Comparison of ENCODE assay signal across 8 cellular contexts in genomic region chr4:105145059-105145912, GRCh38. TPM values are rescaled to one million over a fixed set of nuclear protein-coding genes. Genes with fewer than 3 reads are reported as not detected.
DNase-seq lines count a peak whose midpoint lies in the region; ATAC-seq and TF ChIP-seq lines count a peak whose summit lies in the region.

No MANE protein-coding gene starts in this region.

- no peaks in the 10 kb centered on the region for H3K9me3 ChIP-seq in BE2C
- H3K9me3 ChIP-seq in OCI-LY3 (ENCODE audit: insufficient read depth, low read length) = no peaks in the 10 kb centered on the region
- H3K9me3 ChIP-seq in effector memory CD4-positive, alpha-beta T cell (ENCODE audit: control insufficient read depth, low read length) = no peaks in the 10 kb centered on the region
- H3K9me3 ChIP-seq in mucosa of descending colon = no peaks in the 10 kb centered on the region

- no peak for DNase-seq in BE2C
- DNase-seq in GM20000 (ENCODE audit: low spot score) = peak; percentile 34
- DNase-seq in effector memory CD4-positive, alpha-beta T cell = no peak
- no peak for DNase-seq in mucosa of descending colon
- no peak for DNase-seq in stimulated activated naive CD4-positive, alpha-beta T cell treated with Interleukin-2 at 50 U/mL for 16 hours (lab: John Stamatoyannopoulos, UW)

- peak overlapping the region; percentile 80 for H2AFZ ChIP-seq in OCI-LY3 (ENCODE audit: low read depth, low read length)

- H3K79me2 ChIP-seq in OCI-LY3 (ENCODE audit: low read length) = peaks cover 34% of the 10 kb centered on the region

- H3K4me3 Mint-ChIP-seq in nephron = peak overlapping the region; percentile 97 to 99 (median 98)

- H3K36me3 Mint-ChIP-seq in nephron (ENCODE audit: low read depth) = no peaks in the 10 kb centered on the region

- TF ChIP-seq CTCF in BE2C (IDR thresholded peaks at IDR 0.05; ENCODE audit: low read depth, low read length) (no peak), GM20000 (IDR thresholded peaks at IDR 0.05; ENCODE audit: extremely low read depth, missing control alignments) (no peak), OCI-LY3 (IDR thresholded peaks at IDR 0.05; ENCODE audit: low read depth, low read length) (no peak), nephron (IDR thresholded peaks at IDR 0.05; ENCODE audit: unreplicated experiment in 3 of 3) (no peak), mucosa of descending colon (IDR thresholded peaks at IDR 0.05) (no peak)

- intact Hi-C loops in mucosa of descending colon (cut with DNase I, micrococcal nuclease) = loop anchor here in 1 of 2 donors (5.0 kb wide), 1 partner anchor 327 kb away; the partner anchor contains the start of gene PPA2

- peak overlapping the region; percentile 99 for H3K4me3 ChIP-seq in BE2C (ENCODE audit: low read depth, low read length)
- peak overlapping the region; percentile 87 for H3K4me3 ChIP-seq in OCI-LY3 (ENCODE audit: low read length)
- H3K4me3 ChIP-seq in effector memory CD4-positive, alpha-beta T cell (ENCODE audit: insufficient read depth, low read depth, low read length, poor library complexity, severe bottlenecking) = peak overlapping the region; percentile 87
- H3K4me3 ChIP-seq in mucosa of descending colon = no peak overlapping the region

- peak overlapping the region; percentile 98 for H3K9ac ChIP-seq in OCI-LY3 (ENCODE audit: low read length)

- no peaks in the 10 kb centered on the region for H3K9me3 Mint-ChIP-seq in nephron

- peaks cover 21% of the 10 kb centered on the region for H3K4me1 Mint-ChIP-seq in nephron

- H3K27me3 Mint-ChIP-seq in nephron (ENCODE audit: low read depth) = peaks cover 8% of the 10 kb centered on the region

- H4K20me1 ChIP-seq in OCI-LY3 (ENCODE audit: insufficient read depth, low read length) = peaks cover 9% of the 10 kb centered on the region

- ATAC-seq in mucosa of descending colon (no peak), GM18517 (IDR thresholded peaks at IDR 0.05; ENCODE audit: unreplicated experiment) (no peak)

- peak overlapping the region; percentile 64 for H3K27ac ChIP-seq in OCI-LY3 (ENCODE audit: low read length)
- peak overlapping the region; percentile 81 for H3K27ac ChIP-seq in effector memory CD4-positive, alpha-beta T cell (ENCODE audit: insufficient read depth, low read length, poor library complexity, severe bottlenecking)

- H3K4me1 ChIP-seq in BE2C = no peaks in the 10 kb centered on the region
- H3K4me1 ChIP-seq in OCI-LY3 (ENCODE audit: low read length) = peaks cover 25% of the 10 kb centered on the region
- H3K4me1 ChIP-seq in effector memory CD4-positive, alpha-beta T cell (ENCODE audit: control insufficient read depth, insufficient read depth, low read length, poor library complexity, severe bottlenecking) = peaks cover 3% of the 10 kb centered on the region
- H3K4me1 ChIP-seq in mucosa of descending colon (ENCODE audit: low read depth) = peaks cover 14% of the 10 kb centered on the region

- H3K4me2 ChIP-seq in OCI-LY3 (ENCODE audit: low read length) = peak overlapping the region; percentile 78

- H3K27ac Mint-ChIP-seq in nephron = peak overlapping the region; percentile 91 to 93 (median 92)

- no peaks in the 10 kb centered on the region for H3K27me3 ChIP-seq in BE2C
- no peaks in the 10 kb centered on the region for H3K27me3 ChIP-seq in OCI-LY3 (ENCODE audit: low read depth, low read length)
- no peaks in the 10 kb centered on the region for H3K27me3 ChIP-seq in effector memory CD4-positive, alpha-beta T cell (replicated peaks; ENCODE audit: control insufficient read depth, insufficient read depth, low read length, poor library complexity, severe bottlenecking)

- H3K36me3 ChIP-seq in BE2C (no peaks in the 10 kb centered on the region), OCI-LY3 (replicated peaks; ENCODE audit: low read depth, low read length) (no peaks in the 10 kb centered on the region), mucosa of descending colon (ENCODE audit: low read depth) (no peaks in the 10 kb centered on the region)
- no peaks in the 10 kb centered on the region for H3K36me3 ChIP-seq in effector memory CD4-positive, alpha-beta T cell (ENCODE audit: control insufficient read depth, insufficient read depth, low read length)

RNA-seq across cellular contexts. Expression of gene TET2, which starts 1.4 kb away (rescaled TPM):
- 9.4 TPM for polyA plus RNA-seq in BE2C (2012; ENCODE audit: insufficient read depth, insufficient read length, low read depth)
- total RNA-seq in mucosa of descending colon = 10 to 100 TPM; 29.0 to 36.3 (median 31.0) TPM
